ENCODE assay signal across 16 cellular contexts in the genomic region with DNA sequence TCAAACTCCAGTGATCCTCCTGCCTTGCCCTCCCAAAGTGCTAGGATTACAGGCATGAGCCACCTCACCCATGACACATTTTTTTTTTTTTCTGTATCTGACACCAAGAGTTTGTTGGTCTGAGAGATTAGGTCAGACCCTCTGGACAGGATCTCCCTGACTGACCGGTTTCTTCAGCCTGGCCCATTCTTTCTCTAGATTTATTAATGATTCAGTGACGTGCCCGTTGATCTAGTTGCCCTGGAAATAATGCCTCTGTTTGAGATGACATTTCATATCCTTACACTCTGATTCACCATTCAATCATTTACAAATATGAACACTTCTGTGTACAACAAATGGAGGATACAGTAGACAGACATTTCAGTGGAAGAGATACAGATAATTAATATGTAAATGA. TPM values are rescaled to one million over a fixed set of nuclear protein-coding genes. Genes with fewer than 3 reads are reported as not detected.
DNase-seq lines count a peak whose midpoint lies in the region; ATAC-seq and TF ChIP-seq lines count a peak whose summit lies in the region.
"Had no signal": no experiment of that assay in that cellular context is flagged by ENCODE, and none has a peak within 500 bp of the region (broad histone marks: within the 10 kb centered on the region; RNA-seq: fewer than 3 reads in every experiment).

No MANE protein-coding gene starts in this region.

- peak overlapping the region; percentile 30; the same call in 1 of the 2 replicates for H3K4me3 ChIP-seq in PC-9
- no peak overlapping the region for H3K4me3 ChIP-seq in esophagus (ENCODE audit: low read depth in 1 of 2, low read length in 2 of 2)
- no peak overlapping the region for H3K4me3 ChIP-seq in suprapubic skin
- H3K4me3 ChIP-seq: vagina had no signal

- H4K20me1 ChIP-seq in PC-9 (ENCODE audit: insufficient read depth), result 0 out of 2 replicates have a peak, but pooled peaks cover 6% of the 10 kb centered on the region

- H3K36me3 ChIP-seq in PC-9 (ENCODE audit: low read depth) (peaks cover 9% of the 10 kb centered on the region), esophagus (ENCODE audit: control insufficient read depth in 2 of 2, insufficient read depth in 2 of 2, low read length in 1 of 2) (no peaks in the 10 kb centered on the region), suprapubic skin (no peaks in the 10 kb centered on the region)
- H3K36me3 ChIP-seq: vagina had no signal

- no peak for TF ChIP-seq CTCF in PC-9 (conservative IDR thresholded peaks at IDR 0.05)
- no peak for TF ChIP-seq CTCF in suprapubic skin (IDR thresholded peaks at IDR 0.05)

- CTCF ChIA-PET in PC-9 (lab: Charles Lee), result interaction anchor here (0.6 kb wide), 1 partner anchor 608 kb away, joined by 3 read pairs; no protein-coding TSS in a partner anchor

- H3K27ac ChIP-seq in PC-9, result peak overlapping the region; percentile 82
- peak overlapping the region; percentile 43 to 44 for H3K27ac ChIP-seq in esophagus (ENCODE audit: low read depth in 2 of 2, low read length in 1 of 2)
- H3K27ac ChIP-seq in suprapubic skin, result no peak overlapping the region
- H3K27ac ChIP-seq: vagina had no signal

- peaks cover 60% of the 10 kb centered on the region for H3K4me1 ChIP-seq in PC-9 (replicated peaks; ENCODE audit: insufficient read depth)
- H3K4me1 ChIP-seq in esophagus (ENCODE audit: control insufficient read depth in 2 of 2, insufficient read depth in 2 of 2, low read length in 1 of 2), result peaks cover 0 to 10% of the 10 kb centered on the region in 2 donors
- H3K4me1 ChIP-seq in suprapubic skin, result peaks cover 26% of the 10 kb centered on the region

- H3K9me3 ChIP-seq in PC-9 (ENCODE audit: insufficient read depth, low read depth) (peaks cover 7% of the 10 kb centered on the region; the same call in 1 of the 2 replicates), esophagus (ENCODE audit: control insufficient read depth in 2 of 2, insufficient read depth in 1 of 2, low read depth in 1 of 2, low read length in 1 of 2) (no peaks in the 10 kb centered on the region), suprapubic skin (no peaks in the 10 kb centered on the region)
- H3K9me3 ChIP-seq: vagina had no signal

- H3F3A ChIP-seq in PC-9 (ENCODE audit: insufficient read depth, low read depth), result peaks cover 41% of the 10 kb centered on the region

- peak overlapping the region; percentile 55 for H3K4me3 Mint-ChIP-seq in activated naive CD8-positive, alpha-beta T cell
- no peak overlapping the region for H3K4me3 Mint-ChIP-seq in activated naive CD8-positive, alpha-beta T cell treated with anti-CD3 and anti-CD28 coated beads for 36 hours
- peak overlapping the region; percentile 36 to 55 for H3K4me3 Mint-ChIP-seq in stimulated activated naive B cell treated with anti-CD40 and anti-IgM and Interleukin-4, amounts not matched to agents 10 μg/mL and 1 μg/mL and 100 μg/mL, for 72 hours

- BruUV-seq in PC-9 (replicated peaks; lab: Mats Ljungman, UMichigan), result no TSS peak

- H3K27ac Mint-ChIP-seq in activated naive CD8-positive, alpha-beta T cell, result peak overlapping the region; percentile 58
- H3K27ac Mint-ChIP-seq in activated naive CD8-positive, alpha-beta T cell treated with anti-CD3 and anti-CD28 coated beads for 36 hours, result no peak overlapping the region
- peak overlapping the region; percentile 94 for H3K27ac Mint-ChIP-seq in stimulated activated naive B cell treated with anti-CD40 and anti-IgM and Interleukin-4, amounts not matched to agents 10 μg/mL and 1 μg/mL and 100 μg/mL, for 72 hours

- intact Hi-C loops in PC-9 (cut with micrococcal nuclease; ENCODE audit: unreplicated experiment), result loop anchor here (1.0 to 2.0 kb wide), 2 partner anchors 23 to 93 kb away; no protein-coding TSS in a partner anchor
- intact Hi-C loops in head of caudate nucleus (cut with DNase I), result loop anchor here (5.0 kb wide), 1 partner anchor 41 kb away; the partner anchor contains the start of gene ZNF282

- no peaks in the 10 kb centered on the region for H3K9me3 Mint-ChIP-seq in activated naive CD8-positive, alpha-beta T cell (ENCODE audit: low read depth)
- peaks cover 6% of the 10 kb centered on the region for H3K9me3 Mint-ChIP-seq in activated naive CD8-positive, alpha-beta T cell treated with anti-CD3 and anti-CD28 coated beads for 36 hours
- peaks cover 4 to 5% of the 10 kb centered on the region in 2 donors for H3K9me3 Mint-ChIP-seq in stimulated activated naive B cell treated with anti-CD40 and anti-IgM and Interleukin-4, amounts not matched to agents 10 μg/mL and 1 μg/mL and 100 μg/mL, for 72 hours

- no peaks in the 10 kb centered on the region for H3K27me3 ChIP-seq in PC-9 (ENCODE audit: insufficient read depth, low read depth)
- H3K27me3 ChIP-seq in esophagus (ENCODE audit: control insufficient read depth in 1 of 2, insufficient read depth in 2 of 2, low read length in 2 of 2), result no peaks in the 10 kb centered on the region
- H3K27me3 ChIP-seq in suprapubic skin, result no peaks in the 10 kb centered on the region
- H3K27me3 ChIP-seq: vagina had no signal

- H3K4me1 Mint-ChIP-seq in activated naive CD8-positive, alpha-beta T cell (ENCODE audit: low read depth), result peaks cover 29% of the 10 kb centered on the region
- peaks cover 26% of the 10 kb centered on the region for H3K4me1 Mint-ChIP-seq in activated naive CD8-positive, alpha-beta T cell treated with anti-CD3 and anti-CD28 coated beads for 36 hours
- peaks cover 16 to 44% of the 10 kb centered on the region in 2 donors for H3K4me1 Mint-ChIP-seq in stimulated activated naive B cell treated with anti-CD40 and anti-IgM and Interleukin-4, amounts not matched to agents 10 μg/mL and 1 μg/mL and 100 μg/mL, for 72 hours

- H3K36me3 Mint-ChIP-seq in activated naive CD8-positive, alpha-beta T cell, result no peaks in the 10 kb centered on the region
- peaks cover 10% of the 10 kb centered on the region for H3K36me3 Mint-ChIP-seq in activated naive CD8-positive, alpha-beta T cell treated with anti-CD3 and anti-CD28 coated beads for 36 hours
- H3K36me3 Mint-ChIP-seq in stimulated activated naive B cell treated with anti-CD40 and anti-IgM and Interleukin-4, amounts not matched to agents 10 μg/mL and 1 μg/mL and 100 μg/mL, for 72 hours, result peaks cover 6 to 11% of the 10 kb centered on the region in 2 donors

- POLR2A ChIA-PET in PC-9 (lab: Charles Lee; ENCODE audit: unreplicated experiment), result no interaction called here

- peak overlapping the region; percentile 93 for H3K4me2 ChIP-seq in PC-9

- 52 to 54% methylated on average over 3 of the region's 3 CpGs for WGBS in esophagus, 2 donors
- WGBS in suprapubic skin, result 89% methylated on average over 3 of the region's 3 CpGs

- H3K79me2 ChIP-seq in PC-9 (ENCODE audit: low read depth), result peaks cover 36% of the 10 kb centered on the region

- no peak overlapping the region for H2AFZ ChIP-seq in PC-9

- H3K9me2 ChIP-seq in PC-9 (ENCODE audit: insufficient read depth), result no peaks in the 10 kb centered on the region

- H3K27me3 Mint-ChIP-seq in activated naive CD8-positive, alpha-beta T cell, result peaks cover 6% of the 10 kb centered on the region
- H3K27me3 Mint-ChIP-seq in activated naive CD8-positive, alpha-beta T cell treated with anti-CD3 and anti-CD28 coated beads for 36 hours, result peaks cover 9% of the 10 kb centered on the region
- peaks cover 6 to 7% of the 10 kb centered on the region in 2 donors for H3K27me3 Mint-ChIP-seq in stimulated activated naive B cell treated with anti-CD40 and anti-IgM and Interleukin-4, amounts not matched to agents 10 μg/mL and 1 μg/mL and 100 μg/mL, for 72 hours

- DNase-seq in activated naive CD8-positive, alpha-beta T cell treated with anti-CD3 and anti-CD28 coated beads for 36 hours, result no peak
- peak; percentile 84 to 99 for DNase-seq in PC-9
- no peak for DNase-seq in stimulated activated naive B cell treated with anti-CD40 and anti-IgM and Interleukin-4, amounts not matched to agents 10 μg/mL and 1 μg/mL and 100 μg/mL, for 72 hours
- DNase-seq in suprapubic skin (ENCODE audit: low spot score in 2 of 2), result no peak
- DNase-seq in head of caudate nucleus, result no peak
- DNase-seq in LoVo (ENCODE audit: low spot score), result no peak
- DNase-seq: amniotic stem cell, C1 segment of cervical spinal cord, GOT3, hypothalamus, KG1, NCI-H2171 treated with DMSO at 0.1 percent for 48 hours had no signal

- no peak for ATAC-seq in stimulated activated naive B cell treated with anti-CD40 and anti-IgM and Interleukin-4, amounts not matched to agents 10 μg/mL and 1 μg/mL and 100 μg/mL, for 72 hours (replicated peaks)
- ATAC-seq: sciatic nerve had no signal

- TF ChIP-seq EP300 in suprapubic skin (IDR thresholded peaks at IDR 0.05), result no peak

- no peak for TF ChIP-seq POLR2A in suprapubic skin (IDR thresholded peaks at IDR 0.05)

RNA-seq across cellular contexts. Expression of gene ZNF212, which starts 1.4 kb away (rescaled TPM):
- total RNA-seq in activated naive CD8-positive, alpha-beta T cell treated with anti-CD3 and anti-CD28 coated beads for 36 hours, result 10 to 100 TPM; 12.5 to 14.6 TPM
- 16.9 and 22.3 TPM in 2 replicates for total RNA-seq in PC-9 (2021)
- 10 to 100 TPM; 10.2 to 15.6 TPM for polyA plus RNA-seq in esophagus
- 10 to 100 TPM in 2 of 4 donors, 1 to 10 TPM in 2; 7.1 to 17.9 (median 9.9) TPM for total RNA-seq in suprapubic skin

RNA-seq across cellular contexts. Expression of gene ZNF783, which starts 23.9 kb away (rescaled TPM):
- total RNA-seq in activated naive CD8-positive, alpha-beta T cell treated with anti-CD3 and anti-CD28 coated beads for 36 hours, result 10 to 100 TPM; 14.4 to 16.2 TPM
- total RNA-seq in PC-9 (2021), result 15.8 and 22.2 TPM in 2 replicates
- 1 to 10 TPM; 4.2 to 7.9 TPM for polyA plus RNA-seq in esophagus
- 10 to 100 TPM in 3 of 4 donors, 1 to 10 TPM in 1; 9.9 to 20.8 (median 14.4) TPM for total RNA-seq in suprapubic skin

RNA-seq across cellular contexts. Expression of gene ZNF282, which starts 42.7 kb away (rescaled TPM):
- 10 to 100 TPM; 30.7 to 30.8 TPM for total RNA-seq in activated naive CD8-positive, alpha-beta T cell treated with anti-CD3 and anti-CD28 coated beads for 36 hours
- total RNA-seq in PC-9 (2021) (32.5 and 35.9 TPM in 2 replicates), suprapubic skin (10 to 100 TPM; 20.6 to 47.5 (median 29.8) TPM)
- 10 to 100 TPM in 1 of 2 donors, 1 to 10 TPM in 1; 9.5 to 11.7 TPM for polyA plus RNA-seq in esophagus

Comparison
In these comparisons a context has a peak if more than half of its experiments do, and no peak if none do; other contexts are left out.
1. DNase-seq: peak in PC-9 (2 of 2); none in activated naive CD8-positive, alpha-beta T cell treated with anti-CD3 and anti-CD28 coated beads for 36 hours (single experiment), stimulated activated naive B cell treated with anti-CD40 and anti-IgM and Interleukin-4, amounts not matched to agents 10 μg/mL and 1 μg/mL and 100 μg/mL, for 72 hours (single experiment), suprapubic skin (0 of 2), head of caudate nucleus (0 of 42) and LoVo (single experiment).